In genomic region chr16:89557230-89557935, GRCh38 we compare ENCODE assay signal across 1 cellular context.
TF ChIP-seq lines count a peak whose summit lies in the region.

No MANE protein-coding gene starts in this region.

TF ChIP-seq in HepG2, 621 proteins besides CTCF, POLR2A, EP300 and RAD21 (continued from another document and continues in another):
- no peak for TF ChIP-seq ZNF800 (CRISPR knock-in tag; IDR thresholded peaks at IDR 0.05)
- 0 out of 2 replicates have a peak, but pooled peaks have one; percentile 55 for TF ChIP-seq ZFP90 (CRISPR knock-in tag; IDR thresholded peaks at IDR 0.05; ENCODE audit: borderline replicate concordance)
- TF ChIP-seq ZZZ3 (CRISPR knock-in tag; IDR thresholded peaks at IDR 0.05; ENCODE audit: borderline replicate concordance), result no peak
- TF ChIP-seq PRDM4 (CRISPR knock-in tag; IDR thresholded peaks at IDR 0.05; ENCODE audit: borderline replicate concordance), result 0 out of 2 replicates have a peak, but pooled peaks have one; percentile 9
- no peak for TF ChIP-seq KAT2B (IDR thresholded peaks at IDR 0.05; ENCODE audit: borderline replicate concordance, low read depth, low read length)
- TF ChIP-seq ZNF766 (CRISPR knock-in tag; IDR thresholded peaks at IDR 0.05; ENCODE audit: borderline replicate concordance), result peak; percentile 80; the same call in 1 of the 2 replicates
- TF ChIP-seq CREB3 (CRISPR knock-in tag; IDR thresholded peaks at IDR 0.05), result no peak
- TF ChIP-seq LCORL (IDR thresholded peaks at IDR 0.05), result no peak
- TF ChIP-seq LCORL (CRISPR knock-in tag; IDR thresholded peaks at IDR 0.05), result peak; percentile 51; the same call in 1 of the 2 replicates
- no peak for TF ChIP-seq ATF6 (CRISPR knock-in tag; conservative IDR thresholded peaks at IDR 0.05)
- TF ChIP-seq MED8 (CRISPR knock-in tag; IDR thresholded peaks at IDR 0.05; ENCODE audit: insufficient replicate concordance), result no peak
- TF ChIP-seq GABPA (IDR thresholded peaks at IDR 0.05; ENCODE audit: low read depth, low read length), result no peak
- no peak for TF ChIP-seq GABPA (CRISPR knock-in tag; IDR thresholded peaks at IDR 0.05; ENCODE audit: low read depth)
- TF ChIP-seq BHLHE40 (IDR thresholded peaks at IDR 0.05; ENCODE audit: low read length), result peak; percentile 19; the same call in 1 of the 2 replicates
- TF ChIP-seq ZBTB10 (CRISPR knock-in tag; IDR thresholded peaks at IDR 0.05; ENCODE audit: borderline replicate concordance), result no peak
- TF ChIP-seq ZNF451 (CRISPR knock-in tag; IDR thresholded peaks at IDR 0.05), result no peak
- TF ChIP-seq KLF11 (CRISPR knock-in tag; IDR thresholded peaks at IDR 0.05), result no peak
- peak; percentile 60; the same call in 1 of the 2 replicates for TF ChIP-seq MIER3 (CRISPR knock-in tag; IDR thresholded peaks at IDR 0.05; ENCODE audit: borderline replicate concordance)
- TF ChIP-seq PAXIP1 (CRISPR knock-in tag; conservative IDR thresholded peaks at IDR 0.05), result 0 out of 2 replicates have a peak, but pooled peaks have one; percentile 11
- TF ChIP-seq ZNF143 (CRISPR knock-in tag; IDR thresholded peaks at IDR 0.05), result peak; percentile 56
- TF ChIP-seq SP4 (CRISPR knock-in tag; IDR thresholded peaks at IDR 0.05), result peak; percentile 65; the same call in 1 of the 2 replicates
- TF ChIP-seq SMYD3 (CRISPR knock-in tag; IDR thresholded peaks at IDR 0.05), result no peak
- no peak for TF ChIP-seq ZNF354B (CRISPR knock-in tag; IDR thresholded peaks at IDR 0.05)
- peak; percentile 24; the same call in 1 of the 2 replicates for TF ChIP-seq MXD3 (CRISPR knock-in tag; IDR thresholded peaks at IDR 0.05)
- TF ChIP-seq ZNF512B (CRISPR knock-in tag; IDR thresholded peaks at IDR 0.05; ENCODE audit: borderline replicate concordance), result no peak
- TF ChIP-seq MAFF (IDR thresholded peaks at IDR 0.05; ENCODE audit: low read depth, low read length), result 0 out of 2 replicates have a peak, but pooled peaks have one; percentile 19
- TF ChIP-seq TGIF2 (CRISPR knock-in tag; IDR thresholded peaks at IDR 0.05), result peak; percentile 67; the same call in 1 of the 2 replicates
- TF ChIP-seq SNAI1 (CRISPR knock-in tag; IDR thresholded peaks at IDR 0.05; ENCODE audit: borderline replicate concordance), result no peak
- TF ChIP-seq KDM4B (CRISPR knock-in tag; IDR thresholded peaks at IDR 0.05), result no peak
- TF ChIP-seq TEAD3 (CRISPR knock-in tag; optimal IDR thresholded peaks at IDR 0.05; ENCODE audit: borderline replicate concordance), result peak; percentile 41
- TF ChIP-seq ZNF569 (CRISPR knock-in tag; IDR thresholded peaks at IDR 0.05; ENCODE audit: borderline replicate concordance), result no peak
- 0 out of 2 replicates have a peak, but pooled peaks have one; percentile 38 for TF ChIP-seq TEAD2 (CRISPR knock-in tag; IDR thresholded peaks at IDR 0.05)
- 0 out of 2 replicates have a peak, but pooled peaks have one; percentile 22 for TF ChIP-seq ZSCAN20 (CRISPR knock-in tag; IDR thresholded peaks at IDR 0.05; ENCODE audit: borderline replicate concordance)
- TF ChIP-seq MEF2D (CRISPR knock-in tag; IDR thresholded peaks at IDR 0.05), result no peak
- TF ChIP-seq STAG1 (CRISPR knock-in tag; IDR thresholded peaks at IDR 0.05), result peak; percentile 90
- no peak for TF ChIP-seq ZNF460 (CRISPR knock-in tag; IDR thresholded peaks at IDR 0.05; ENCODE audit: borderline replicate concordance)
- peak; percentile 65; the same call in 1 of the 2 replicates for TF ChIP-seq MAZ (IDR thresholded peaks at IDR 0.05; ENCODE audit: borderline replicate concordance, low read depth, low read length)
- TF ChIP-seq MAZ (CRISPR knock-in tag; IDR thresholded peaks at IDR 0.05; ENCODE audit: low read depth), result no peak
- TF ChIP-seq KLF12 (CRISPR knock-in tag; IDR thresholded peaks at IDR 0.05; ENCODE audit: borderline replicate concordance), result no peak
- TF ChIP-seq TARDBP (CRISPR knock-in tag; IDR thresholded peaks at IDR 0.05), result peak; percentile 55; the same call in 1 of the 2 replicates
- TF ChIP-seq CBFB (CRISPR knock-in tag; IDR thresholded peaks at IDR 0.05), result 0 out of 2 replicates have a peak, but pooled peaks have one; percentile 20
- 0 out of 4 replicates have a peak, but pooled peaks of 1 of the 2 experiments have one; percentile 10 for TF ChIP-seq MAFK (conservative IDR thresholded peaks at IDR 0.05 in 1 of 2, IDR thresholded peaks at IDR 0.05 in 1 of 2; ENCODE audit: low read length in 2 of 2)
- peak; percentile 34; the same call in 1 of the 2 replicates for TF ChIP-seq ZNF792 (CRISPR knock-in tag; IDR thresholded peaks at IDR 0.05)
- TF ChIP-seq ZNF83 (CRISPR knock-in tag; IDR thresholded peaks at IDR 0.05; ENCODE audit: borderline replicate concordance), result no peak
- TF ChIP-seq ZMAT3 (CRISPR knock-in tag; conservative IDR thresholded peaks at IDR 0.05), result peak; percentile 73; the same call in 1 of the 2 replicates
- TF ChIP-seq HDAC1 (CRISPR knock-in tag; IDR thresholded peaks at IDR 0.05), result peak; percentile 41; the same call in 1 of the 2 replicates
- no peak for TF ChIP-seq ZNF138 (CRISPR knock-in tag; IDR thresholded peaks at IDR 0.05; ENCODE audit: low read depth)
